Comparison of ENCODE assay signal across 13 cellular contexts in genomic region chr5:172733974-172734346, GRCh38. TPM values are rescaled to one million over a fixed set of nuclear protein-coding genes. Genes with fewer than 3 reads are reported as not detected.
DNase-seq lines count a peak whose midpoint lies in the region; ATAC-seq and TF ChIP-seq lines count a peak whose summit lies in the region.
"Had no signal": no experiment of that assay in that cellular context is flagged by ENCODE, and none has a peak within 500 bp of the region (broad histone marks: within the 10 kb centered on the region; RNA-seq: fewer than 3 reads in every experiment).

No MANE protein-coding gene starts in this region.

- H3K4me3 Mint-ChIP-seq in neural progenitor cell = no peak overlapping the region
- H3K4me3 Mint-ChIP-seq: effector memory CD8-positive, alpha-beta T cell; IgD-negative memory B cell had no signal

- H3K79me2 ChIP-seq in SK-N-SH (ENCODE audit: insufficient read depth) (no peaks in the 10 kb centered on the region), neural progenitor cell (ENCODE audit: low read depth) (no peaks in the 10 kb centered on the region)

- TF ChIP-seq CTCF in SK-N-SH (IDR thresholded peaks at IDR 0.05) (no peak), esophagus squamous epithelium (IDR thresholded peaks at IDR 0.05) (no peak), neural progenitor cell (IDR thresholded peaks at IDR 0.05) (no peak), upper lobe of left lung (IDR thresholded peaks at IDR 0.05) (no peak)

- CTCF ChIA-PET in SK-N-SH (lab: Yijun Ruan, JAX) = interaction anchor here (1.1 to 3.6 kb wide), 7 partner anchors 10 to 38 kb away, joined by 3 to 20 read pairs (median 6); no protein-coding TSS in a partner anchor

- TF ChIP-seq POLR2A in esophagus squamous epithelium (IDR thresholded peaks at IDR 0.05) (no peak), upper lobe of left lung (IDR thresholded peaks at IDR 0.05) (no peak)

- H3K9me2 ChIP-seq in SK-N-SH = no peaks in the 10 kb centered on the region

- POLR2A ChIA-PET in SK-N-SH (lab: Yijun Ruan, JAX) = no interaction called here

- H3K9me3 ChIP-seq in SK-N-SH (no peaks in the 10 kb centered on the region), esophagus squamous epithelium (no peaks in the 10 kb centered on the region), neural progenitor cell (ENCODE audit: low read depth) (no peaks in the 10 kb centered on the region), upper lobe of left lung (no peaks in the 10 kb centered on the region)

- H3K4me1 ChIP-seq in SK-N-SH (ENCODE audit: control insufficient read depth in 1 of 2, insufficient read depth in 2 of 2, low read depth in 1 of 2, low read length in 1 of 2) (no peaks in the 10 kb centered on the region), esophagus squamous epithelium (peaks cover 35 to 64% (median 36%) of the 10 kb centered on the region in 3 donors), neural progenitor cell (no peaks in the 10 kb centered on the region), upper lobe of left lung (peaks cover 18 to 36% (median 27%) of the 10 kb centered on the region in 4 donors)

- H3K27ac ChIP-seq in SK-N-SH (ENCODE audit: low read depth in 2 of 2, low read length in 1 of 2) = no peak overlapping the region
- H3K27ac ChIP-seq in esophagus squamous epithelium = peak overlapping the region; percentile 88 to 98 (median 95)
- no peak overlapping the region for H3K27ac ChIP-seq in neural progenitor cell
- peak overlapping the region; percentile 92 to 96 (median 92) for H3K27ac ChIP-seq in upper lobe of left lung

- intact Hi-C loops in esophagus squamous epithelium (cut with DNase I) = no loop called here

- H4K20me1 ChIP-seq in SK-N-SH (ENCODE audit: insufficient read depth) (no peaks in the 10 kb centered on the region), neural progenitor cell (ENCODE audit: low read depth) (no peaks in the 10 kb centered on the region)

- ATAC-seq in upper lobe of left lung (ENCODE audit: low FRiP score in 2 of 2) (peak in 1 of 2 donors; percentile 39), GM19351 (IDR thresholded peaks at IDR 0.05; ENCODE audit: unreplicated experiment) (no peak)
- ATAC-seq: effector memory CD8-positive, alpha-beta T cell had no signal

- H3K27ac Mint-ChIP-seq in neural progenitor cell = peak overlapping the region; percentile 63
- H3K27ac Mint-ChIP-seq: IgD-negative memory B cell had no signal

- H3K4me2 ChIP-seq in SK-N-SH (no peak overlapping the region), neural progenitor cell (no peak overlapping the region)

- no peaks in the 10 kb centered on the region for H3K36me3 Mint-ChIP-seq in neural progenitor cell
- H3K36me3 Mint-ChIP-seq: IgD-negative memory B cell had no signal

- DNase-seq in SK-N-SH (no peak), esophagus squamous epithelium (lab: John Stamatoyannopoulos, UW) (no peak), neural progenitor cell (ENCODE audit: low spot score) (no peak), upper lobe of left lung (no peak), NCI-H2196 (lab: John Stamatoyannopoulos, UW; ENCODE audit: unreplicated experiment) (no peak), amniotic stem cell (lab: John Stamatoyannopoulos, UW) (no peak)
- DNase-seq: activated CD4-positive, alpha-beta T cell treated with anti-CD3 and anti-CD28 coated beads for 1 hour; activated naive CD4-positive, alpha-beta T cell; DMS 273 treated with DMSO at 0.1 percent for 48 hours; effector memory CD8-positive, alpha-beta T cell; NCI-H2171 treated with DMSO at 0.1 percent for 48 hours had no signal

- H3K9ac ChIP-seq in SK-N-SH = no peak overlapping the region
- no peak overlapping the region for H3K9ac ChIP-seq in neural progenitor cell

- H3F3A ChIP-seq in SK-N-SH (replicated peaks; ENCODE audit: insufficient read depth) (no peaks in the 10 kb centered on the region), neural progenitor cell (ENCODE audit: low read depth) (no peaks in the 10 kb centered on the region)

- H3K9me3 Mint-ChIP-seq in neural progenitor cell = no peaks in the 10 kb centered on the region
- H3K9me3 Mint-ChIP-seq: effector memory CD8-positive, alpha-beta T cell; IgD-negative memory B cell had no signal

- H3K4me3 ChIP-seq in SK-N-SH (ENCODE audit: low read depth in 2 of 2, low read length in 1 of 2) (no peak overlapping the region), esophagus squamous epithelium (peak overlapping the region in 2 of 4 donors; percentile 18 to 34), neural progenitor cell (no peak overlapping the region), upper lobe of left lung (no peak overlapping the region)

- TF ChIP-seq RAD21 in SK-N-SH (IDR thresholded peaks at IDR 0.05; ENCODE audit: low read length) = no peak

- TF ChIP-seq EP300 in SK-N-SH (IDR thresholded peaks at IDR 0.05; ENCODE audit: borderline replicate concordance in 1 of 2, low read depth in 1 of 2, low read length in 1 of 2) = no peak
- TF ChIP-seq EP300 in upper lobe of left lung (IDR thresholded peaks at IDR 0.05) = no peak

- peaks cover 7% of the 10 kb centered on the region for H3K27me3 Mint-ChIP-seq in neural progenitor cell (ENCODE audit: insufficient read depth, low read depth)
- H3K27me3 Mint-ChIP-seq: effector memory CD8-positive, alpha-beta T cell; IgD-negative memory B cell had no signal

- H3K36me3 ChIP-seq in SK-N-SH (replicated peaks in 1 of 2; ENCODE audit: control insufficient read depth in 1 of 2, insufficient read depth in 2 of 2, low read length in 1 of 2) (no peaks in the 10 kb centered on the region), esophagus squamous epithelium (no peaks in the 10 kb centered on the region), neural progenitor cell (no peaks in the 10 kb centered on the region), upper lobe of left lung (no peaks in the 10 kb centered on the region)

- H3K27me3 ChIP-seq in SK-N-SH (ENCODE audit: insufficient read depth) (no peaks in the 10 kb centered on the region), esophagus squamous epithelium (no peaks in the 10 kb centered on the region), neural progenitor cell (no peaks in the 10 kb centered on the region), upper lobe of left lung (no peaks in the 10 kb centered on the region)

- H3K4me1 Mint-ChIP-seq in neural progenitor cell = peaks cover 16% of the 10 kb centered on the region

- WGBS in SK-N-SH (ENCODE audit: low lambda C conversion rate) = 80% methylated on average over 4 of the region's 4 CpGs
- WGBS in esophagus squamous epithelium, 2 donors = 3 to 10% methylated on average over 4 of the region's 4 CpGs
- WGBS in upper lobe of left lung, 2 donors = 21 to 33% methylated on average over 4 of the region's 4 CpGs

- H2AFZ ChIP-seq in SK-N-SH (ENCODE audit: low read depth) (0 out of 2 replicates have a peak overlapping the region, but pooled peaks have one; percentile 63), neural progenitor cell (replicated peaks) (peak overlapping the region; percentile 30)

TF ChIP-seq in SK-N-SH, 30 proteins besides CTCF, POLR2A, EP300 and RAD21:
- TF ChIP-seq ELF1 (IDR thresholded peaks at IDR 0.05) (no peak), NFIC (IDR thresholded peaks at IDR 0.05; ENCODE audit: borderline replicate concordance) (no peak), MXI1 (IDR thresholded peaks at IDR 0.05; ENCODE audit: low read depth, low read length) (no peak), TEAD4 (IDR thresholded peaks at IDR 0.05; ENCODE audit: borderline replicate concordance, insufficient read depth) (no peak), JUND (IDR thresholded peaks at IDR 0.05) (no peak)
- TF ChIP-seq, protein P1, sequence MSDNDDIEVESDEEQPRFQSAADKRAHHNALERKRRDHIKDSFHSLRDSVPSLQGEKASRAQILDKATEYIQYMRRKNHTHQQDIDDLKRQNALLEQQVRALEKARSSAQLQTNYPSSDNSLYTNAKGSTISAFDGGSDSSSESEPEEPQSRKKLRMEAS (IDR thresholded peaks at IDR 0.05; ENCODE audit: low read depth) = no peak

RNA-seq across cellular contexts. Expression of gene DUSP1, which starts 37.0 kb away (rescaled TPM):
- polyA plus RNA-seq in SK-N-SH (2012; rRNA removed) = 373 and 455 TPM in 2 replicates
- 208 and 248 TPM in 2 replicates for polyA plus RNA-seq in SK-N-SH (2012; cell fraction: cytosol; rRNA removed)
- polyA plus RNA-seq in SK-N-SH (2012; cell fraction: nucleus; rRNA removed) = 873 and 891 TPM in 2 replicates
- total RNA-seq in esophagus squamous epithelium (100 to 1,000 TPM; 222 to 415 (median 252) TPM), neural progenitor cell (ENCODE audit: low replicate concordance) (4.2 and 12.8 TPM in 2 replicates), upper lobe of left lung (1,000 to 10,000 TPM in 3 of 6 donors, 100 to 1,000 TPM in 3; 568 to 1,492 (median 904) TPM)

Comparison
In these comparisons a context has a peak if more than half of its experiments do, and no peak if none do; other contexts are left out.
1. H3K27ac ChIP-seq: peak in esophagus squamous epithelium (4 of 4) and upper lobe of left lung (4 of 4); none in SK-N-SH (0 of 2) and neural progenitor cell (single experiment).
2. RNA of gene DUSP1, which starts 37.0 kb away (total RNA-seq): 568 to 1,492 TPM in upper lobe of left lung and 222 to 415 TPM in esophagus squamous epithelium; 4.2 to 12.8 TPM in neural progenitor cell; every median in the first group is over 10 times any median in the second.